In genomic region chr1:8349961-8350360, GRCh38 we compare ENCODE assay signal across 16 cellular contexts. TPM values are rescaled to one million over a fixed set of nuclear protein-coding genes. Genes with fewer than 3 reads are reported as not detected.
DNase-seq lines count a peak whose midpoint lies in the region; ATAC-seq and TF ChIP-seq lines count a peak whose summit lies in the region.
"Had no signal": no experiment of that assay in that cellular context is flagged by ENCODE, and none has a peak within 500 bp of the region (broad histone marks: within the 10 kb centered on the region; RNA-seq: fewer than 3 reads in every experiment).

No MANE protein-coding gene starts in this region.

- ATAC-seq in right lobe of liver (peak; percentile 1 to 20 (median 8)), GM21717 (IDR thresholded peaks at IDR 0.05; ENCODE audit: unreplicated experiment) (no peak)
- ATAC-seq: foreskin keratinocyte had no signal

- H3K36me3 Mint-ChIP-seq in MCF 10A (ENCODE audit: insufficient read depth, unreplicated experiment) = peaks cover 42% of the 10 kb centered on the region

- peaks cover 4% of the 10 kb centered on the region for H3K27me3 Mint-ChIP-seq in MCF 10A (ENCODE audit: insufficient read depth, unreplicated experiment)

- in situ Hi-C loops in mammary epithelial cell (cut with MboI; ENCODE audit: low sequenced_read_pairs in 2 of 2) = no loop called here

- no peaks in the 10 kb centered on the region for H3K79me2 ChIP-seq in mammary epithelial cell (ENCODE audit: insufficient read depth, low read length)

- no peaks in the 10 kb centered on the region for H4K20me1 ChIP-seq in mammary epithelial cell (ENCODE audit: insufficient read depth, low read length)

- peaks cover 3% of the 10 kb centered on the region for H3K9me3 Mint-ChIP-seq in MCF 10A (ENCODE audit: unreplicated experiment)
- H3K9me3 Mint-ChIP-seq: activated T-helper 2 cell treated with anti-CD3 and anti-CD28 coated beads, Interferon-gamma antibody, Interleukin-2, Interleukin-4, amounts not matched to agents 10 μg/mL and 5 μg/mL and 100 μg/mL, durations not matched to agents 14 hours and 24 hours and 36 hours had no signal

- H3K27ac Mint-ChIP-seq in MCF 10A (ENCODE audit: low read depth, unreplicated experiment) = no peak overlapping the region
- H3K27ac Mint-ChIP-seq: activated T-helper 2 cell treated with anti-CD3 and anti-CD28 coated beads, Interferon-gamma antibody, Interleukin-2, Interleukin-4, amounts not matched to agents 10 μg/mL and 5 μg/mL and 100 μg/mL, durations not matched to agents 14 hours and 24 hours and 36 hours; GM23338 had no signal

- WGBS in esophagus squamous epithelium, 2 donors = 40 to 92% methylated on average over 3 to 4 of the region's 14 CpGs
- 60% methylated on average over 1 of the region's 14 CpGs for WGBS in right lobe of liver (ENCODE audit: insufficient coverage, low coverage, low lambda C conversion rate, missing lambda C conversion rate)
- 79% methylated on average over 10 of the region's 14 CpGs for WGBS in mammary epithelial cell (ENCODE audit: low coverage, missing lambda C conversion rate)

- H2AFZ ChIP-seq in mammary epithelial cell (ENCODE audit: low read depth, low read length) = no peak overlapping the region
- H2AFZ ChIP-seq: GM23338 had no signal

- BruUV-seq in mammary epithelial cell (replicated peaks; lab: Mats Ljungman, UMichigan) (no TSS peak), MCF 10A (replicated peaks; lab: Mats Ljungman, UMichigan) (no TSS peak)

- peak; percentile 46 for DNase-seq in AG10803 (ENCODE audit: low read depth)
- no peak for DNase-seq in esophagus squamous epithelium (lab: John Stamatoyannopoulos, UW)
- DNase-seq in right lobe of liver = peak in 1 of 3 donors; percentile 45
- DNase-seq in mammary epithelial cell = no peak
- no peak for DNase-seq in MCF 10A (ENCODE audit: unreplicated experiment)
- DNase-seq in T-helper 9 cell = no peak
- DNase-seq: activated CD4-positive, alpha-beta T cell treated with anti-CD3 and anti-CD28 coated beads, Interleukin-2, amount 50 U/mL, for 48 hours; foreskin keratinocyte; NCI-H1417 treated with DMSO at 0.1 percent for 48 hours had no signal

- POLR2A ChIA-PET in HEK293 (lab: Yijun Ruan, JAX) = no interaction called here
- POLR2A ChIA-PET in MCF 10A (lab: Yijun Ruan, JAX) = interaction anchor here (0.6 to 1.6 kb wide), 5 partner anchors 35 to 377 kb away, joined by 3 to 4 read pairs (median 3); no protein-coding TSS in a partner anchor

- no peak overlapping the region for H3K4me2 ChIP-seq in mammary epithelial cell (ENCODE audit: insufficient read depth, low read depth, low read length)
- H3K4me2 ChIP-seq: GM23338 had no signal

- H3K9me3 ChIP-seq in HEK293 (ENCODE audit: control insufficient read depth, insufficient read depth, low read depth, low read length) = no peaks in the 10 kb centered on the region
- H3K9me3 ChIP-seq in esophagus squamous epithelium = no peaks in the 10 kb centered on the region
- H3K9me3 ChIP-seq in right lobe of liver = no peaks in the 10 kb centered on the region
- H3K9me3 ChIP-seq in mammary epithelial cell (replicated peaks; ENCODE audit: insufficient read depth, low read length) = no peaks in the 10 kb centered on the region
- H3K9me3 ChIP-seq: upper lobe of left lung had no signal

- CTCF ChIA-PET in HEK293 (lab: Yijun Ruan, JAX) (interaction anchor here (0.7 to 6.7 kb wide), 13 partner anchors 16 to 683 kb away, joined by 3 to 49 read pairs (median 5); no protein-coding TSS in a partner anchor), mammary epithelial cell (lab: Charles Lee; ENCODE audit: low non-redundant PET) (interaction anchor here (0.6 kb wide), 1 partner anchor 435 kb away, joined by 3 read pairs; no protein-coding TSS in a partner anchor), MCF 10A (lab: Yijun Ruan, JAX) (interaction anchor here (0.5 to 2.5 kb wide), 18 partner anchors 8 to 682 kb away, joined by 3 to 23 read pairs (median 4); no protein-coding TSS in a partner anchor)

- TF ChIP-seq POLR2A in esophagus squamous epithelium (IDR thresholded peaks at IDR 0.05) (no peak), right lobe of liver (IDR thresholded peaks at IDR 0.05) (no peak)

- peaks cover 12% of the 10 kb centered on the region for H3K4me1 Mint-ChIP-seq in MCF 10A (ENCODE audit: insufficient read depth, unreplicated experiment)

- no peak overlapping the region for H3K4me3 ChIP-seq in AG10803 (ENCODE audit: low read length)
- H3K4me3 ChIP-seq in HEK293 (ENCODE audit: low read depth, low read length) = no peak overlapping the region
- H3K4me3 ChIP-seq in esophagus squamous epithelium = no peak overlapping the region
- H3K4me3 ChIP-seq in right lobe of liver = no peak overlapping the region
- no peak overlapping the region for H3K4me3 ChIP-seq in mammary epithelial cell (replicated peaks in 1 of 3; ENCODE audit: insufficient read depth in 1 of 3, low read depth in 2 of 3, low read length in 3 of 3)
- H3K4me3 ChIP-seq: GM23338, upper lobe of left lung had no signal

- H3K4me3 Mint-ChIP-seq in MCF 10A (ENCODE audit: unreplicated experiment) = no peak overlapping the region
- H3K4me3 Mint-ChIP-seq: B cell, GM23338 had no signal

- H3K4me1 ChIP-seq in HEK293 (ENCODE audit: control insufficient read depth, insufficient read depth, low read length) = no peaks in the 10 kb centered on the region
- peaks cover 8 to 62% (median 17%) of the 10 kb centered on the region in 3 donors for H3K4me1 ChIP-seq in esophagus squamous epithelium
- no peaks in the 10 kb centered on the region for H3K4me1 ChIP-seq in right lobe of liver
- peaks cover 12% of the 10 kb centered on the region for H3K4me1 ChIP-seq in mammary epithelial cell (ENCODE audit: insufficient read depth, low read length)

- peaks cover 0 to 26% of the 10 kb centered on the region in 2 experiments; a peak in 2 of 3 replicates for H3K36me3 ChIP-seq in HEK293 (ENCODE audit: control insufficient read depth in 2 of 2, insufficient read depth in 1 of 2, low read length in 2 of 2)
- peaks cover 0 to 31% (median 7%) of the 10 kb centered on the region in 3 donors for H3K36me3 ChIP-seq in esophagus squamous epithelium
- peaks cover 0 to 16% (median 11%) of the 10 kb centered on the region in 4 donors for H3K36me3 ChIP-seq in right lobe of liver
- no peaks in the 10 kb centered on the region for H3K36me3 ChIP-seq in mammary epithelial cell (ENCODE audit: insufficient read depth, low read length)

- H3K9ac ChIP-seq in mammary epithelial cell (ENCODE audit: insufficient read depth, low read length) = no peak overlapping the region

- H3K27ac ChIP-seq in HEK293 (ENCODE audit: extremely low read depth, low read depth, low read length) (no peak overlapping the region), esophagus squamous epithelium (peak overlapping the region in 3 of 4 donors; percentile 6 to 70 (median 32)), right lobe of liver (no peak overlapping the region), mammary epithelial cell (ENCODE audit: insufficient read depth, low read depth, low read length) (no peak overlapping the region)
- H3K27ac ChIP-seq: foreskin keratinocyte had no signal

- intact Hi-C loops in esophagus squamous epithelium (cut with DNase I) (no loop called here), right lobe of liver (cut with DNase I) (loop anchor here (5.0 to 10.0 kb wide), 2 partner anchors 368 to 375 kb away; no protein-coding TSS in a partner anchor), mammary epithelial cell (cut with micrococcal nuclease) (loop anchor here (1.0 to 2.0 kb wide), 5 partner anchors 35 to 683 kb away; no protein-coding TSS in a partner anchor), MCF 10A (cut with micrococcal nuclease) (loop anchor here (1.0 to 2.0 kb wide), 3 partner anchors 36 to 375 kb away; no protein-coding TSS in a partner anchor)

- H3K27me3 ChIP-seq in esophagus squamous epithelium = peaks cover 0 to 6% (median 0%) of the 10 kb centered on the region in 4 donors
- H3K27me3 ChIP-seq in right lobe of liver = no peaks in the 10 kb centered on the region
- H3K27me3 ChIP-seq in mammary epithelial cell (ENCODE audit: insufficient read depth, low read length) = no peaks in the 10 kb centered on the region
- H3K27me3 ChIP-seq: foreskin keratinocyte, upper lobe of left lung had no signal

- dilution Hi-C loops in mammary epithelial cell (cut with HindIII; ENCODE audit: low sequenced_read_pairs) = loop anchor here (5.0 kb wide), 3 partner anchors 57 to 98 kb away; no protein-coding TSS in a partner anchor

- TF ChIP-seq CTCF in AG10803 (conservative IDR thresholded peaks at IDR 0.05; ENCODE audit: low read length) (no peak), HEK293 (tag by site-specific recombination; IDR thresholded peaks at IDR 0.05) (no peak), esophagus squamous epithelium (IDR thresholded peaks at IDR 0.05) (no peak), right lobe of liver (IDR thresholded peaks at IDR 0.05) (no peak), mammary epithelial cell (conservative IDR thresholded peaks at IDR 0.05 in 1 of 2, IDR thresholded peaks at IDR 0.05 in 1 of 2; ENCODE audit: extremely low read depth in 1 of 2, insufficient read depth in 1 of 2, low read depth in 1 of 2, low read length in 2 of 2) (no peak), MCF 10A (IDR thresholded peaks at IDR 0.05; ENCODE audit: unreplicated experiment) (no peak)

TF ChIP-seq in HEK293, 187 proteins besides CTCF, POLR2A, EP300 and RAD21 (continues in another document):
- TF ChIP-seq MZF1 (tag by site-specific recombination; IDR thresholded peaks at IDR 0.05; ENCODE audit: borderline replicate concordance) = no peak
- TF ChIP-seq GLIS1 (tag by site-specific recombination; IDR thresholded peaks at IDR 0.05) = peak; percentile 79
- no peak for TF ChIP-seq ZNF629 (tag by site-specific recombination; IDR thresholded peaks at IDR 0.05)
- TF ChIP-seq ZNF792 (tag by site-specific recombination; IDR thresholded peaks at IDR 0.05) = no peak
- no peak for TF ChIP-seq ZNF19 (tag by site-specific recombination; IDR thresholded peaks at IDR 0.05; ENCODE audit: low read depth)
- no peak for TF ChIP-seq ZNF221 (tag by site-specific recombination; IDR thresholded peaks at IDR 0.05; ENCODE audit: borderline replicate concordance)
- no peak for TF ChIP-seq ZNF48 (tag by site-specific recombination; IDR thresholded peaks at IDR 0.05)
- no peak for TF ChIP-seq ZNF416 (tag by site-specific recombination; IDR thresholded peaks at IDR 0.05)

RNA-seq across cellular contexts. Expression of gene SLC45A1, which starts 32.0 kb away (rescaled TPM):
- total RNA-seq in esophagus squamous epithelium (1 to 10 TPM in 2 of 4 donors, under 1 TPM in 2; 0.13 to 3.4 (median 0.81) TPM), right lobe of liver (under 1 TPM in 5 of 6 experiments, not detected in 1; 0.13 to 0.53 (median 0.25) TPM), mammary epithelial cell (under 1 TPM; 0.50 to 0.54 TPM), MCF 10A (2022) (0.29 and 0.30 TPM in 2 replicates)
- polyA plus RNA-seq in mammary epithelial cell = 0.28 TPM
- polyA minus RNA-seq in mammary epithelial cell = not detected
- total RNA-seq: SK-MEL-5 had no signal

Comparison
In these comparisons a context has a peak if more than half of its experiments do, and no peak if none do; other contexts are left out.
1. H3K27ac ChIP-seq: peak in esophagus squamous epithelium (3 of 4); none in HEK293 (single experiment), right lobe of liver (0 of 3) and mammary epithelial cell (single experiment).